Comparison of ENCODE assay signal across 19 cellular contexts in the genomic region with DNA sequence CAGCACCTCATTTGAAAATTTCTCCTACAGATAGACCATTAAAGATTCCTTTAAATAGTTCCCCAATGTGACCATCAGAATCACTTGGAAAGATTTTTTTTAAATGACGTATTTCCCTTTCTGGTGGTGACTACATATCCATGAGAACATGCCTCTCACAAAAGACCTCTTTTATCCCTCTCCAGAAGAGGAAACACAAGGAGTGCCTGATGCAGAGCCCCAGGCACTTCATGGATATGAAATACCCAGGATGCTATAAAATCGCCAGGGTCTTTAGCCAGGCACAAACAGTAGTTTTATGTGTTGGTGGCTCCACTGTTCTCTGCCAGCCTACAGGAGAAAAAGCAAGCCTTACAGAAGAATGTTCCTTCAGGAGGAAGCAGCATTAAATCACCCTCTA.
DNase-seq lines count a peak whose midpoint lies in the region; ATAC-seq, FAIRE-seq and TF ChIP-seq lines count a peak whose summit lies in the region.
"Had no signal": no experiment of that assay in that cellular context is flagged by ENCODE, and none has a peak within 500 bp of the region (broad histone marks: within the 10 kb centered on the region; RNA-seq: fewer than 3 reads in every experiment).

No MANE protein-coding gene starts in this region.

- H3K4me1 ChIP-seq in thoracic aorta (ENCODE audit: control insufficient read depth in 1 of 2, low read depth in 2 of 2) = peaks cover 15 to 30% of the 10 kb centered on the region in 2 donors
- H3K4me1 ChIP-seq: BLaER1 had no signal

- TF ChIP-seq CTCF in thoracic aorta (IDR thresholded peaks at IDR 0.05) = no peak

- no peaks in the 10 kb centered on the region for H3K9me3 ChIP-seq in thoracic aorta
- H3K9me3 ChIP-seq: BLaER1 had no signal

- TF ChIP-seq POLR2A in GM12892 (IDR thresholded peaks at IDR 0.05; ENCODE audit: low read depth, low read length) = no peak

- ATAC-seq in thoracic aorta (ENCODE audit: insufficient number of reproducible peaks, low FRiP score, low read depth) (no peak), GM18511 (IDR thresholded peaks at IDR 0.05; ENCODE audit: unreplicated experiment) (no peak), HG03469 (IDR thresholded peaks at IDR 0.05; ENCODE audit: unreplicated experiment) (no peak)
- ATAC-seq: GM23338, HCT116 had no signal

- no peak overlapping the region for H3K4me3 ChIP-seq in thoracic aorta
- H3K4me3 ChIP-seq: BLaER1, GM23338 had no signal

- FAIRE-seq in GM12892 (lab: Jason Lieb, UNC) = no peak
- FAIRE-seq: GM12891, GM18507, H54 had no signal

- H3K36me3 ChIP-seq in thoracic aorta = no peaks in the 10 kb centered on the region
- H3K36me3 ChIP-seq: BLaER1 had no signal

- H3K27me3 ChIP-seq in thoracic aorta (replicated peaks; ENCODE audit: insufficient read depth) = no peaks in the 10 kb centered on the region
- H3K27me3 ChIP-seq: BLaER1 had no signal

- H3K27ac ChIP-seq in thoracic aorta = peak overlapping the region; percentile 19 to 44
- H3K27ac ChIP-seq: BLaER1 had no signal

- DNase-seq in COLO829 (ENCODE audit: low spot score) (peak; percentile 92), RPMI7951 (ENCODE audit: low read depth) (peak; percentile 41), foreskin melanocyte (peak; percentile 99), thoracic aorta (ENCODE audit: low spot score) (no peak), GM12892 (ENCODE audit: insufficient read length) (no peak)
- no peak for DNase-seq in stimulated activated CD4-positive, alpha-beta T cell treated with anti-CD3 and anti-CD28 coated beads, Interleukin-12 subunit alpha, Interleukin-12 subunit beta, amount 100 ng/mL, for 4 hours
- DNase-seq: 8988T; Calu3; CD4-positive, alpha-beta memory T cell; DND-41; EL had no signal

Comparison
In these comparisons a context has a peak if more than half of its experiments do, and no peak if none do; other contexts are left out.
1. DNase-seq: peak in COLO829 (single experiment), RPMI7951 (single experiment) and foreskin melanocyte (single experiment); none in thoracic aorta (single experiment), GM12892 (single experiment) and stimulated activated CD4-positive, alpha-beta T cell treated with anti-CD3 and anti-CD28 coated beads, Interleukin-12 subunit alpha, Interleukin-12 subunit beta, amount 100 ng/mL, for 4 hours (single experiment).